ENCODE assay signal across 17 cellular contexts in the genomic region with DNA sequence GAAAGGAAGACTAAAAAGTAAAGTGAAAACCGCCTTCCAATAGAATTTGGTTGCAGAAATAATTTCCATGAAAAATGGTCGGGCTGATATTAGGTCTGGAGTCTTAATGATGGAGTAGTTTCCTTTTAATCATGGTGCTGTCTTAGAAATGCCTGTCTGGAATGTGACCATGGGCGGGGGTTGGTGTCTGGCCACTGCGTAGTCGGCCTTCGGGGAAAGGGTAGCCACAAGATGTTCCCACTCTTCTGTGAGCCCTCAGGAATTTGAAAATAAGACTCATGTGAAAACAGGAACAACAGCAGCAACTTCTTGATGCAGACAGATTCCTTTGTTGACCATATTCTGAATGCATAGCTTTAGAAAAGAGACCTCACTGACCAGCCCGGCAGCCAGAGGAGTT.
DNase-seq lines count a peak whose midpoint lies in the region; ATAC-seq, FAIRE-seq and TF ChIP-seq lines count a peak whose summit lies in the region.
"Had no signal": no experiment of that assay in that cellular context is flagged by ENCODE, and none has a peak within 500 bp of the region (broad histone marks: within the 10 kb centered on the region; RNA-seq: fewer than 3 reads in every experiment).

No MANE protein-coding gene starts in this region.

- peaks cover 25% of the 10 kb centered on the region for H3K4me1 ChIP-seq in hepatocyte (ENCODE audit: insufficient read depth)
- H3K4me1 ChIP-seq: BE2C had no signal

- H4K20me1 ChIP-seq in hepatocyte (ENCODE audit: insufficient read depth, poor library complexity, severe bottlenecking), result no peaks in the 10 kb centered on the region

- no peaks in the 10 kb centered on the region for H3K9me3 ChIP-seq in hepatocyte (ENCODE audit: low read depth)
- H3K9me3 ChIP-seq: BE2C had no signal

- H3K4me3 ChIP-seq in astrocyte of the cerebellum (ENCODE audit: low read depth, low read length) (no peak overlapping the region), hepatocyte (no peak overlapping the region), skeletal muscle cell (ENCODE audit: low read depth, low read length) (no peak overlapping the region)

- no peaks in the 10 kb centered on the region for H3K79me2 ChIP-seq in hepatocyte

- H3K4me2 ChIP-seq in hepatocyte, result no peak overlapping the region

- no peaks in the 10 kb centered on the region for H3K9me2 ChIP-seq in hepatocyte (replicated peaks; ENCODE audit: insufficient read depth)

- no peak overlapping the region for H2AFZ ChIP-seq in hepatocyte

- in situ Hi-C loops in astrocyte of the cerebellum (cut with HindIII; ENCODE audit: low sequenced_read_pairs), result no loop called here

- TF ChIP-seq CTCF in astrocyte of the cerebellum (IDR thresholded peaks at IDR 0.05; ENCODE audit: low read depth, low read length, missing control alignments) (no peak), hepatocyte (IDR thresholded peaks at IDR 0.05; ENCODE audit: poor library complexity) (no peak), D721Med (IDR thresholded peaks at IDR 0.05; ENCODE audit: insufficient read depth, missing control alignments) (no peak)

- WGBS in hepatocyte (ENCODE audit: low lambda C conversion rate, missing lambda C conversion rate), result 69% methylated on average over 7 of the region's 7 CpGs

- H3K36me3 ChIP-seq in hepatocyte (replicated peaks; ENCODE audit: insufficient read depth, low read depth), result no peaks in the 10 kb centered on the region
- H3K36me3 ChIP-seq: BE2C had no signal

- H3K27ac ChIP-seq in hepatocyte, result peak overlapping the region; percentile 92

- no peak for ATAC-seq in HG03520 (IDR thresholded peaks at IDR 0.05; ENCODE audit: unreplicated experiment)
- ATAC-seq: naive thymus-derived CD8-positive, alpha-beta T cell; stimulated activated naive CD8-positive, alpha-beta T cell treated with anti-CD3 and anti-CD28 coated beads, Interleukin-15, amount 100 ng/mL, for 72 hours had no signal

- H3K27me3 ChIP-seq in hepatocyte, result no peaks in the 10 kb centered on the region
- H3K27me3 ChIP-seq: BE2C had no signal

- no peak for FAIRE-seq in D721Med (lab: Jason Lieb, UNC)
- FAIRE-seq: small intestine had no signal

- DNase-seq in GM03348 (ENCODE audit: low spot score) (peak; percentile 19), astrocyte of the cerebellum (ENCODE audit: low read depth) (peak; percentile 90), hepatocyte (ENCODE audit: low spot score) (peak; percentile 51), skeletal muscle cell (ENCODE audit: low read depth) (peak; percentile 67), D721Med (ENCODE audit: insufficient read length, low spot score) (no peak), NCI-H1105 treated with DMSO at 0.1 percent for 48 hours (lab: John Stamatoyannopoulos, UW) (no peak)
- no peak for DNase-seq in activated CD4-positive, CD25-positive, alpha-beta regulatory T cell (lab: John Stamatoyannopoulos, UW)
- DNase-seq: activated naive CD4-positive, alpha-beta T cell; BE2C; DMS53; left cardiac atrium; naive thymus-derived CD8-positive, alpha-beta T cell; NCI-H1436; NCI-H446 treated with DMSO at 0.1 percent for 48 hours; small intestine; stimulated activated naive CD8-positive, alpha-beta T cell treated with anti-CD3 and anti-CD28 coated beads, Interleukin-15, amount 100 ng/mL, for 72 hours had no signal

Comparison
In these comparisons a context has a peak if more than half of its experiments do, and no peak if none do; other contexts are left out.
1. DNase-seq: peak in GM03348 (single experiment), astrocyte of the cerebellum (single experiment), hepatocyte (single experiment) and skeletal muscle cell (single experiment); none in activated CD4-positive, CD25-positive, alpha-beta regulatory T cell (0 of 4), D721Med (single experiment) and NCI-H1105 treated with DMSO at 0.1 percent for 48 hours (single experiment).